ENCODE assay signal across 14 cellular contexts in the genomic region with DNA sequence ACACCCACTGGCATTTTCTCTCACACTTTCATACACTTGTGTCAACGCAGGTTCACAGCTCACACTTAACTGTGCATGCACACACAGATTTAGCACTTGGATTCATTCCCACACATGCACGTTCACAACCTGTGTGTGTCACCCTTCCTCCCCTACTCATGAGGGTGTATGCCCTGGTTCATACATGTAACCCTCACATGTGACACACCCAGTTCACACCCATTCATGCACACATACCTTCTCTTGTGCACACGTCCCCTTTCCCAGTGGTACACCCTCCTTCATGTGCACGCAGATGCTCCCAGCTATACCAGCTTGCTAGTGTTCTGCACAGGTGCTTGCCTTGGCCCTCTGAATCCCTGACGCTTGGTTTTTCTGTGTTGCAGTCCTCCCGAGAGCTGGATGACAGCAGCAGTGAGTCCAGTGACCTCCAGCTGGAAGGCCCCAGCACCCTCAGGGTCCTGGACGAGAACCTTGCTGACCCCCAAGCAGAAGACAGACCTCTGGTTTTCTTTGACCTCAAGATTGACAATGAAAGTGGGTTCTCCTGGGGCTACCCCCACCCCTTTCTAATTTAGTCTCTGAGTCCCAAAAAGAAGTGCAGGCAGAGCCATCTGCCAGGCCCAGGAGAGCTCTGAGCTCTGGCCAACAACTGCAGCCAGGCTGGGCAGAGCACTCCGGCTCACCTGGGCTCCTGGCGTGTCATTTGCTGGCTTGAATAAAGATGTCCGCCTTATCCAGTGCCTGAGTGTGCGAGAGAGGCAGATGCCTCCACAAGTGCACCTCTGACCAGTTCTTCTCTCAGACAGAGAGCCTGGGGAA. TPM values are rescaled to one million over a fixed set of nuclear protein-coding genes. Genes with fewer than 3 reads are reported as not detected.
A peak's percentile ranks its signal among the peaks of the same experiment; 100 is the strongest.
DNase-seq lines count a peak whose midpoint lies in the region; ATAC-seq and TF ChIP-seq lines count a peak whose summit lies in the region.
"Had no signal": no experiment of that assay in that cellular context is flagged by ENCODE, and none has a peak within 500 bp of the region (broad histone marks: within the 10 kb centered on the region; RNA-seq: fewer than 3 reads in every experiment).

No MANE protein-coding gene starts in this region.

- TF ChIP-seq CTCF in coronary artery (IDR thresholded peaks at IDR 0.05) = no peak

- H3K27ac ChIP-seq in coronary artery = peak overlapping the region in 1 of 2 donors; percentile 75
- H3K27ac ChIP-seq: SK-N-MC had no signal

- in situ Hi-C loops in G401 (cut with HindIII; ENCODE audit: low sequenced_read_pairs) = loop anchor here (10.0 kb wide), 1 partner anchor 68 kb away; no protein-coding TSS in a partner anchor

- H3K4me3 ChIP-seq in coronary artery = no peak overlapping the region
- H3K4me3 ChIP-seq: SK-N-MC had no signal

- DNase-seq in AG08396 (ENCODE audit: low spot score) (peak; percentile 2), G401 (ENCODE audit: low spot score) (peak; percentile 80), coronary artery (ENCODE audit: low spot score) (peak; percentile 65), sciatic nerve (ENCODE audit: low spot score) (peak; percentile 54), NCI-H1417 (lab: John Stamatoyannopoulos, UW) (no peak)
- DNase-seq: CD8-positive, alpha-beta T cell; DND-41; H7; Kasumi-1; NCI-H1417 treated with DMSO at 0.1 percent for 48 hours; NCI-H2029 had no signal

- ATAC-seq in sciatic nerve (no peak), GM21825 (IDR thresholded peaks at IDR 0.05; ENCODE audit: unreplicated experiment) (no peak), GM21786 (IDR thresholded peaks at IDR 0.05; ENCODE audit: unreplicated experiment) (no peak)
- ATAC-seq: CD8-positive, alpha-beta T cell had no signal

- intact Hi-C loops in sciatic nerve (cut with DNase I) = no loop called here

RNA-seq across cellular contexts. Expression of a gene that starts 39.5 kb away (rescaled TPM):
- total RNA-seq in G401 (2014; rRNA removed; shearing (Covaris generic)) = not detected in 2 replicates
- total RNA-seq in sciatic nerve = 0.98 TPM
- total RNA-seq: CD8-positive, alpha-beta T cell had no signal

RNA-seq across cellular contexts. Expression of a gene that starts 48.3 kb away (rescaled TPM):
- 5.8 and 8.7 TPM in 2 replicates for total RNA-seq in G401 (2014; rRNA removed; shearing (Covaris generic))
- total RNA-seq in sciatic nerve = 86.6 TPM

RNA-seq across cellular contexts. Expression of a gene that starts 50.7 kb away (rescaled TPM):
- 6.0 and 13.0 TPM in 2 replicates for total RNA-seq in G401 (2014; rRNA removed; shearing (Covaris generic))
- total RNA-seq in sciatic nerve = 15.2 TPM

Comparison
In these comparisons a context has a peak if more than half of its experiments do, and no peak if none do; other contexts are left out.
1. DNase-seq: peak in AG08396 (single experiment), G401 (single experiment), coronary artery (single experiment) and sciatic nerve (single experiment); none in NCI-H1417 (0 of 3).